ENCODE assay signal across 12 cellular contexts in genomic region chr19:29681422-29682235, GRCh38. TPM values are rescaled to one million over a fixed set of nuclear protein-coding genes. Genes with fewer than 3 reads are reported as not detected.
DNase-seq lines count a peak whose midpoint lies in the region; ATAC-seq, FAIRE-seq and TF ChIP-seq lines count a peak whose summit lies in the region.
"Had no signal": no experiment of that assay in that cellular context is flagged by ENCODE, and none has a peak within 500 bp of the region (broad histone marks: within the 10 kb centered on the region; RNA-seq: fewer than 3 reads in every experiment).

No MANE protein-coding gene starts in this region.

- CTCF ChIA-PET in activated CD4-positive, alpha-beta T cell treated with anti-CD3 and anti-CD28 coated beads for 36 hours (lab: Charles Lee), result interaction anchor here (0.7 to 2.1 kb wide), 6 partner anchors 9 to 148 kb away, joined by 3 to 18 read pairs (median 6); no protein-coding TSS in a partner anchor
- CTCF ChIA-PET in HepG2 (lab: Yijun Ruan, JAX; ENCODE audit: low intra/inter-chr PET ratio, low total read pairs), result no interaction called here
- CTCF ChIA-PET in HEK293T (lab: Yijun Ruan, JAX), result interaction anchor here (0.5 to 1.0 kb wide), 2 partner anchors 10 to 34 kb away, joined by 3 to 4 read pairs; no protein-coding TSS in a partner anchor

- H3K36me3 ChIP-seq in adipocyte (ENCODE audit: control insufficient read depth, insufficient read depth, low read length, severe bottlenecking) (peaks cover 7% of the 10 kb centered on the region), HepG2 (replicated peaks in 1 of 2; ENCODE audit: control insufficient read depth in 1 of 2, insufficient read depth in 2 of 2, low read length in 2 of 2) (no peaks in the 10 kb centered on the region), testis (ENCODE audit: low read depth, missing control alignments) (no peaks in the 10 kb centered on the region)
- H3K36me3 ChIP-seq: neutrophil had no signal

- BruUV-seq in HepG2 (replicated peaks; lab: Mats Ljungman, UMichigan), result no TSS peak

- no peaks in the 10 kb centered on the region for H3K9me3 Mint-ChIP-seq in activated CD4-positive, alpha-beta T cell treated with anti-CD3 and anti-CD28 coated beads for 36 hours (ENCODE audit: low read depth)

- POLR2A ChIA-PET in activated CD4-positive, alpha-beta T cell treated with anti-CD3 and anti-CD28 coated beads for 36 hours (lab: Charles Lee), result interaction anchor here (2.2 kb wide), 1 partner anchor 9 kb away, joined by 13 read pairs; no protein-coding TSS in a partner anchor
- POLR2A ChIA-PET in HepG2 (lab: Yijun Ruan, JAX) (interaction anchor here (1.5 kb wide), 1 partner anchor 76 kb away, joined by 4 read pairs; the partner anchor contains the start of gene POP4), HEK293T (lab: Yijun Ruan, JAX) (interaction anchor here (1.8 kb wide), 1 partner anchor 35 kb away, joined by 5 read pairs; no protein-coding TSS in a partner anchor)

- TF ChIP-seq RAD21 in HepG2 (CRISPR knock-in tag; IDR thresholded peaks at IDR 0.05), result no peak

- TF ChIP-seq CTCF in HepG2 (CRISPR knock-in tag; IDR thresholded peaks at IDR 0.05) (no peak), testis (IDR thresholded peaks at IDR 0.05) (no peak), GM20000 (IDR thresholded peaks at IDR 0.05; ENCODE audit: extremely low read depth, missing control alignments) (no peak)

- WGBS in HepG2 (ENCODE audit: low lambda C conversion rate), result 35% methylated on average over 5 of the region's 13 CpGs
- WGBS in testis, 2 donors, result 64 to 73% methylated on average over 8 to 13 of the region's 13 CpGs

- H3K9ac ChIP-seq in adipocyte (ENCODE audit: low read length), result peak overlapping the region; percentile 80
- no peak overlapping the region for H3K9ac ChIP-seq in HepG2 (ENCODE audit: insufficient read depth, low read depth, low read length)

- no peak for FAIRE-seq in HepG2 (lab: Jason Lieb, UNC)
- FAIRE-seq: A549 had no signal

- DNase-seq in activated CD4-positive, alpha-beta T cell treated with anti-CD3 and anti-CD28 coated beads for 36 hours, result no peak
- no peak for DNase-seq in activated CD4-positive, alpha-beta T cell treated with anti-CD3 and anti-CD28 coated beads for 48 hours
- peak; percentile 25 for DNase-seq in adipocyte (ENCODE audit: low read depth)
- no peak for DNase-seq in HepG2 (ENCODE audit: low spot score)
- no peak for DNase-seq in testis
- DNase-seq in GM20000 (ENCODE audit: low spot score), result no peak
- DNase-seq in HEK293T (ENCODE audit: extremely low spot score), result no peak
- no peak for DNase-seq in activated gamma-delta T cell (lab: John Stamatoyannopoulos, UW)
- DNase-seq: NCI-H2171 treated with DMSO at 0.1 percent for 48 hours had no signal

- no peak overlapping the region for H2AFZ ChIP-seq in HepG2 (ENCODE audit: low read length)

- TF ChIP-seq POLR2A in HepG2 (IDR thresholded peaks at IDR 0.05; ENCODE audit: insufficient read depth in 1 of 2, low read depth in 2 of 2, low read length in 2 of 2), result no peak
- TF ChIP-seq POLR2A in testis (IDR thresholded peaks at IDR 0.05), result no peak

- no peaks in the 10 kb centered on the region for H3K9me3 ChIP-seq in adipocyte (ENCODE audit: control insufficient read depth, low read length)
- no peaks in the 10 kb centered on the region for H3K9me3 ChIP-seq in HepG2 (ENCODE audit: low read length)
- no peaks in the 10 kb centered on the region for H3K9me3 ChIP-seq in testis
- H3K9me3 ChIP-seq: A549, neutrophil had no signal

- peak overlapping the region; percentile 61 for H3K4me3 Mint-ChIP-seq in activated CD4-positive, alpha-beta T cell treated with anti-CD3 and anti-CD28 coated beads for 36 hours

- no peak for ATAC-seq in activated CD4-positive, alpha-beta T cell treated with anti-CD3 and anti-CD28 coated beads for 36 hours
- no peak; the same call in 2 of the 3 replicates for ATAC-seq in HepG2

- H3K4me1 ChIP-seq in adipocyte (ENCODE audit: control insufficient read depth, insufficient read depth, low read length), result peaks cover 82% of the 10 kb centered on the region
- peaks cover 32% of the 10 kb centered on the region for H3K4me1 ChIP-seq in HepG2 (ENCODE audit: insufficient read depth, low read length)
- H3K4me1 ChIP-seq in testis, result peaks cover 61% of the 10 kb centered on the region
- H3K4me1 ChIP-seq: A549 had no signal

- H3K27me3 ChIP-seq in adipocyte (replicated peaks; ENCODE audit: control insufficient read depth, insufficient read depth, low read length), result no peaks in the 10 kb centered on the region
- peaks cover 5 to 18% of the 10 kb centered on the region in 2 experiments for H3K27me3 ChIP-seq in HepG2 (ENCODE audit: control insufficient read depth in 1 of 2, insufficient read depth in 2 of 2, low read length in 2 of 2)
- no peaks in the 10 kb centered on the region for H3K27me3 ChIP-seq in testis
- H3K27me3 ChIP-seq: neutrophil had no signal

- H3K27me3 Mint-ChIP-seq in activated CD4-positive, alpha-beta T cell treated with anti-CD3 and anti-CD28 coated beads for 36 hours, result no peaks in the 10 kb centered on the region

- peaks cover 68% of the 10 kb centered on the region for H3K4me1 Mint-ChIP-seq in activated CD4-positive, alpha-beta T cell treated with anti-CD3 and anti-CD28 coated beads for 36 hours

- peak overlapping the region; percentile 27; the same call in 1 of the 2 replicates for H3K4me2 ChIP-seq in HepG2 (ENCODE audit: low read depth, low read length)
- H3K4me2 ChIP-seq: A549 had no signal

- in situ Hi-C loops in HepG2 (cut with HindIII; ENCODE audit: extremely low pct_ligation_motif_present, low pct_unique_long_range_greater_than_20kb), result no loop called here

- H3K27ac Mint-ChIP-seq in activated CD4-positive, alpha-beta T cell treated with anti-CD3 and anti-CD28 coated beads for 36 hours, result peak overlapping the region; percentile 91

- peaks cover 3% of the 10 kb centered on the region for H3K36me3 Mint-ChIP-seq in activated CD4-positive, alpha-beta T cell treated with anti-CD3 and anti-CD28 coated beads for 36 hours (ENCODE audit: low read depth)

- H3K27ac ChIP-seq in HepG2 (ENCODE audit: extremely low read length, insufficient read depth, low read length) (no peak overlapping the region), testis (peak overlapping the region; percentile 45 to 64)
- H3K27ac ChIP-seq: A549, SK-N-MC had no signal

- no peak for TF ChIP-seq EP300 in HepG2 (IDR thresholded peaks at IDR 0.05; ENCODE audit: low read depth in 2 of 2, low read length in 2 of 2)
- no peak for TF ChIP-seq EP300 in HepG2 (CRISPR knock-in tag; IDR thresholded peaks at IDR 0.05; ENCODE audit: borderline replicate concordance)

- H4K20me1 ChIP-seq in HepG2 (ENCODE audit: insufficient read depth, low read length), result no peaks in the 10 kb centered on the region

- no peak overlapping the region for H3K4me3 ChIP-seq in adipocyte (ENCODE audit: low read length)
- H3K4me3 ChIP-seq in HepG2 (replicated peaks in 1 of 3; ENCODE audit: insufficient read depth in 1 of 3, low read depth in 2 of 3, low read length in 3 of 3), result no peak overlapping the region
- H3K4me3 ChIP-seq in testis, result no peak overlapping the region
- H3K4me3 ChIP-seq: A549, SK-N-MC had no signal

- intact Hi-C loops in activated CD4-positive, alpha-beta T cell treated with anti-CD3 and anti-CD28 coated beads for 36 hours (cut with DNase I, micrococcal nuclease), result loop anchor here in 1 of 2 experiments (2.0 kb wide), 1 partner anchor 15 kb away; no protein-coding TSS in a partner anchor
- intact Hi-C loops in HepG2 (cut with micrococcal nuclease; ENCODE audit: unreplicated experiment), result no loop called here
- intact Hi-C loops in testis (cut with DNase I; ENCODE audit: low total_unique reads), result no loop called here

- no peaks in the 10 kb centered on the region for H3K79me2 ChIP-seq in HepG2 (ENCODE audit: insufficient read depth, low read length)

RNA-seq across cellular contexts. Expression of gene PLEKHF1, which starts 16.4 kb away (rescaled TPM):
- total RNA-seq in activated CD4-positive, alpha-beta T cell treated with anti-CD3 and anti-CD28 coated beads for 36 hours, result 10 to 100 TPM; 25.4 to 26.6 TPM
- total RNA-seq in HepG2 (2016; rRNA removed; fragmentation: Illumina TruSeq; extraction: Trizol) (3.2 and 3.8 TPM in 2 replicates), testis (10 to 100 TPM; 13.5 to 26.2 TPM)
- total RNA-seq in HepG2 (2016; cell fraction: cytosol; rRNA removed; fragmentation: Illumina TruSeq; extraction: Trizol; ENCODE audit: low read depth), result 1.5 TPM in 2 replicates
- total RNA-seq in HepG2 (2016; cell fraction: insoluble cytoplasmic fraction; rRNA removed; fragmentation: Illumina TruSeq; extraction: Trizol), result 3.0 and 4.1 TPM in 2 replicates
- 2.6 and 2.8 TPM in 2 replicates for total RNA-seq in HepG2 (2016; cell fraction: membrane; rRNA removed; fragmentation: Illumina TruSeq; extraction: Trizol)
- 1.9 and 2.3 TPM in 2 replicates for total RNA-seq in HepG2 (2016; cell fraction: nucleus; rRNA removed; fragmentation: Illumina TruSeq; extraction: Trizol)
- polyA plus RNA-seq in HepG2 (2011; rRNA removed) (2.9 TPM in 2 replicates), testis (ENCODE audit: insufficient read depth, low read depth, low replicate concordance) (6.3 TPM)
- 1.7 and 4.1 TPM in 2 replicates for polyA plus RNA-seq in HepG2 (2011; cell fraction: cytosol; rRNA removed)
- polyA plus RNA-seq in HepG2 (2011; cell fraction: nucleus; rRNA removed), result 3.9 and 4.0 TPM in 2 replicates
- 0.71 and 1.4 TPM in 2 replicates for polyA plus RNA-seq in HepG2 (2012)
- polyA plus RNA-seq in HepG2 (2016; cell fraction: cytosol; fragmentation: Illumina TruSeq; extraction: Trizol; ENCODE audit: low read depth), result 0.36 and 0.54 TPM in 2 replicates
- polyA plus RNA-seq in HepG2 (2016; cell fraction: insoluble cytoplasmic fraction; fragmentation: Illumina TruSeq; extraction: Trizol; ENCODE audit: low read depth), result 2.4 and 2.7 TPM in 2 replicates
- 1.1 and 1.4 TPM in 2 replicates for polyA plus RNA-seq in HepG2 (2016; cell fraction: membrane; fragmentation: Illumina TruSeq; extraction: Trizol; ENCODE audit: low read depth)
- polyA plus RNA-seq in HepG2 (2016; cell fraction: nucleus; fragmentation: Illumina TruSeq; extraction: Trizol; ENCODE audit: insufficient read depth, low read depth), result 2.7 TPM in 2 replicates
- 2.0 and 6.9 TPM in 2 replicates for polyA minus RNA-seq in HepG2 (2011; rRNA and poly(A)+ RNA removed; ENCODE audit: low replicate concordance)
- polyA minus RNA-seq in HepG2 (2011; cell fraction: cytosol; rRNA and poly(A)+ RNA removed), result 1.5 and 3.6 TPM in 2 replicates
- 2.1 and 3.0 TPM in 2 replicates for polyA minus RNA-seq in HepG2 (2011; cell fraction: nucleus; rRNA and poly(A)+ RNA removed)

RNA-seq across cellular contexts. Expression of gene C19orf12, which starts 33.4 kb away (rescaled TPM):
- total RNA-seq in activated CD4-positive, alpha-beta T cell treated with anti-CD3 and anti-CD28 coated beads for 36 hours, result 10 to 100 TPM; 26.7 to 35.7 TPM
- total RNA-seq in HepG2 (2016; rRNA removed; fragmentation: Illumina TruSeq; extraction: Trizol) (34.4 and 34.8 TPM in 2 replicates), testis (10 to 100 TPM; 28.8 to 40.5 TPM)
- total RNA-seq in HepG2 (2016; cell fraction: cytosol; rRNA removed; fragmentation: Illumina TruSeq; extraction: Trizol; ENCODE audit: low read depth), result 28.6 and 28.9 TPM in 2 replicates
- 29.0 and 35.2 TPM in 2 replicates for total RNA-seq in HepG2 (2016; cell fraction: insoluble cytoplasmic fraction; rRNA removed; fragmentation: Illumina TruSeq; extraction: Trizol)
- total RNA-seq in HepG2 (2016; cell fraction: membrane; rRNA removed; fragmentation: Illumina TruSeq; extraction: Trizol), result 73.3 and 76.2 TPM in 2 replicates
- total RNA-seq in HepG2 (2016; cell fraction: nucleus; rRNA removed; fragmentation: Illumina TruSeq; extraction: Trizol), result 17.3 and 21.4 TPM in 2 replicates
- polyA plus RNA-seq in HepG2 (2011; rRNA removed) (17.7 and 19.6 TPM in 2 replicates), testis (ENCODE audit: insufficient read depth, low read depth, low replicate concordance) (20.8 TPM)
- polyA plus RNA-seq in HepG2 (2011; cell fraction: cytosol; rRNA removed), result 18.1 TPM in 2 replicates
- 13.1 and 14.3 TPM in 2 replicates for polyA plus RNA-seq in HepG2 (2011; cell fraction: nucleus; rRNA removed)
- 15.9 and 18.6 TPM in 2 replicates for polyA plus RNA-seq in HepG2 (2012)
- 37.7 and 38.6 TPM in 2 replicates for polyA plus RNA-seq in HepG2 (2016; cell fraction: cytosol; fragmentation: Illumina TruSeq; extraction: Trizol; ENCODE audit: low read depth)
- 28.6 and 34.2 TPM in 2 replicates for polyA plus RNA-seq in HepG2 (2016; cell fraction: insoluble cytoplasmic fraction; fragmentation: Illumina TruSeq; extraction: Trizol; ENCODE audit: low read depth)
- 64.1 and 65.3 TPM in 2 replicates for polyA plus RNA-seq in HepG2 (2016; cell fraction: membrane; fragmentation: Illumina TruSeq; extraction: Trizol; ENCODE audit: low read depth)
- 29.3 and 31.8 TPM in 2 replicates for polyA plus RNA-seq in HepG2 (2016; cell fraction: nucleus; fragmentation: Illumina TruSeq; extraction: Trizol; ENCODE audit: insufficient read depth, low read depth)
- 5.1 and 12.9 TPM in 2 replicates for polyA minus RNA-seq in HepG2 (2011; rRNA and poly(A)+ RNA removed; ENCODE audit: low replicate concordance)
- 8.3 and 8.7 TPM in 2 replicates for polyA minus RNA-seq in HepG2 (2011; cell fraction: cytosol; rRNA and poly(A)+ RNA removed)
- polyA minus RNA-seq in HepG2 (2011; cell fraction: nucleus; rRNA and poly(A)+ RNA removed), result 6.7 and 10.4 TPM in 2 replicates
